22 cellular contexts compared by ENCODE assay signal in genomic region chr9:132989414-132989996, GRCh38. TPM values are rescaled to one million over a fixed set of nuclear protein-coding genes. Genes with fewer than 3 reads are reported as not detected.
"Had no signal": no experiment of that assay in that cellular context is flagged by ENCODE, and none has a peak within 500 bp of the region (broad histone marks: within the 10 kb centered on the region; RNA-seq: fewer than 3 reads in every experiment).

No MANE protein-coding gene starts in this region.

- H3K4me1 ChIP-seq: prostate gland had no signal

- H3K4me3 ChIP-seq: adrenal gland, breast epithelium, neural progenitor cell, prostate gland, skin epidermis, stomach, vagina had no signal

- H3K9me3 ChIP-seq: adrenal gland, breast epithelium, prostate gland, stomach, vagina had no signal

- H3K36me3 Mint-ChIP-seq: activated naive CD4-positive, alpha-beta T cell treated with anti-CD3 and anti-CD28 coated beads, Interleukin-2, amount 50 U/mL, for 72 hours; neural progenitor cell; WTC11 had no signal

- ATAC-seq: esophagus mucosa, left cardiac atrium, right cardiac atrium, WTC11 had no signal

- H3K4me2 ChIP-seq: neural progenitor cell had no signal

- H3K4me3 Mint-ChIP-seq: activated CD4-positive, alpha-beta T cell treated with anti-CD3 and anti-CD28 coated beads for 36 hours; WTC11 had no signal

- DNase-seq: activated CD4-positive, alpha-beta T cell treated with anti-CD3 and anti-CD28 coated beads, Interleukin-2, amount 50 U/mL, for 48 hours; activated gamma-delta T cell; adrenal gland; cortex of kidney; effector CD8-positive, alpha-beta T cell; left cardiac atrium; right cardiac atrium; stomach; trophoblast cell had no signal

- H3K36me3 ChIP-seq: adrenal gland, breast epithelium, neural progenitor cell, prostate gland, stomach, vagina had no signal

- H2AFZ ChIP-seq: neural progenitor cell had no signal

- H3K27me3 ChIP-seq: adrenal gland, neural progenitor cell, vagina had no signal

- H3K4me1 Mint-ChIP-seq: activated CD4-positive, alpha-beta T cell treated with anti-CD3 and anti-CD28 coated beads for 36 hours had no signal

- H3K27ac ChIP-seq: adrenal gland, breast epithelium, neural progenitor cell, prostate gland, skin epidermis, stomach, vagina had no signal

- H3K27ac Mint-ChIP-seq: activated CD4-positive, alpha-beta T cell treated with anti-CD3 and anti-CD28 coated beads for 36 hours; activated naive CD4-positive, alpha-beta T cell treated with anti-CD3 and anti-CD28 coated beads, Interleukin-2, amount 50 U/mL, for 72 hours; neural progenitor cell; WTC11 had no signal

RNA-seq across cellular contexts. Expression of gene GFI1B, which starts 11.0 kb away (rescaled TPM):
- total RNA-seq: astrocyte, breast epithelium, esophagus mucosa, lung microvascular endothelial cell, myocyte, osteocyte, vagina had no signal
- polyA plus RNA-seq: stomach had no signal
